14 cellular contexts compared by ENCODE assay signal in genomic region chr11:133506023-133506422, GRCh38. TPM values are rescaled to one million over a fixed set of nuclear protein-coding genes. Genes with fewer than 3 reads are reported as not detected.
DNase-seq lines count a peak whose midpoint lies in the region; ATAC-seq and TF ChIP-seq lines count a peak whose summit lies in the region.
"Had no signal": no experiment of that assay in that cellular context is flagged by ENCODE, and none has a peak within 500 bp of the region (broad histone marks: within the 10 kb centered on the region; RNA-seq: fewer than 3 reads in every experiment).

No MANE protein-coding gene starts in this region.

- no peaks in the 10 kb centered on the region for H4K20me1 ChIP-seq in OCI-LY7 (ENCODE audit: insufficient read depth, low read length)

- no peak overlapping the region for H2AFZ ChIP-seq in OCI-LY7 (ENCODE audit: low read length)

- H3K4me1 Mint-ChIP-seq in activated CD8-positive, alpha-beta memory T cell treated with anti-CD3 and anti-CD28 coated beads, Interleukin-2, amount 10 ng/mL, durations not matched to agents 7 days and 5 days: no peaks in the 10 kb centered on the region
- H3K4me1 Mint-ChIP-seq in stimulated activated naive CD8-positive, alpha-beta T cell treated with anti-CD3 and anti-CD28 coated beads, Interleukin-15, amount 100 ng/mL, for 72 hours: no peaks in the 10 kb centered on the region

- no peak overlapping the region for H3K4me3 ChIP-seq in OCI-LY7 (ENCODE audit: low read depth, low read length, poor library complexity, severe bottlenecking)
- H3K4me3 ChIP-seq: suprapubic skin had no signal

- H3K4me1 ChIP-seq in OCI-LY7 (ENCODE audit: insufficient read depth, low read length, poor library complexity, severe bottlenecking): peaks cover 16% of the 10 kb centered on the region

- CTCF ChIA-PET in OCI-LY7 (lab: Charles Lee; ENCODE audit: unreplicated experiment): no interaction called here
- CTCF ChIA-PET in activated CD8-positive, alpha-beta memory T cell treated with anti-CD3 and anti-CD28 coated beads, Interleukin-2, amount 10 ng/mL, durations not matched to agents 7 days and 5 days (lab: Charles Lee): no interaction called here

- H3K9me3 ChIP-seq in OCI-LY7 (ENCODE audit: low read length): no peaks in the 10 kb centered on the region
- H3K9me3 ChIP-seq: suprapubic skin had no signal

- intact Hi-C loops in OCI-LY7 (cut with micrococcal nuclease; ENCODE audit: unreplicated experiment): no loop called here

- TF ChIP-seq CTCF in OCI-LY7 (conservative IDR thresholded peaks at IDR 0.05; ENCODE audit: low read length) (no peak), omental fat pad (IDR thresholded peaks at IDR 0.05) (no peak)

- peak overlapping the region; percentile 50 for H3K4me2 ChIP-seq in OCI-LY7 (ENCODE audit: low read length)

- no peaks in the 10 kb centered on the region for H3K9me3 Mint-ChIP-seq in activated CD8-positive, alpha-beta memory T cell treated with anti-CD3 and anti-CD28 coated beads, Interleukin-2, amount 10 ng/mL, durations not matched to agents 7 days and 5 days (ENCODE audit: low read depth)
- peaks cover 0 to 3% of the 10 kb centered on the region in 2 donors for H3K9me3 Mint-ChIP-seq in stimulated activated naive CD8-positive, alpha-beta T cell treated with anti-CD3 and anti-CD28 coated beads, Interleukin-15, amount 100 ng/mL, for 72 hours
- H3K9me3 Mint-ChIP-seq: activated T-helper 2 cell treated with anti-CD3 and anti-CD28 coated beads, Interferon-gamma antibody, Interleukin-2, Interleukin-4, amounts not matched to agents 10 μg/mL and 5 μg/mL and 100 μg/mL, durations not matched to agents 14 hours and 24 hours and 36 hours had no signal

- H3K36me3 ChIP-seq in OCI-LY7 (ENCODE audit: insufficient read depth, low read length): no peaks in the 10 kb centered on the region
- H3K36me3 ChIP-seq: suprapubic skin had no signal

- H3K27me3 Mint-ChIP-seq in activated CD8-positive, alpha-beta memory T cell treated with anti-CD3 and anti-CD28 coated beads, Interleukin-2, amount 10 ng/mL, durations not matched to agents 7 days and 5 days: no peaks in the 10 kb centered on the region
- H3K27me3 Mint-ChIP-seq in stimulated activated naive CD8-positive, alpha-beta T cell treated with anti-CD3 and anti-CD28 coated beads, Interleukin-15, amount 100 ng/mL, for 72 hours: no peaks in the 10 kb centered on the region

- no peak overlapping the region for H3K27ac Mint-ChIP-seq in activated CD8-positive, alpha-beta memory T cell treated with anti-CD3 and anti-CD28 coated beads, Interleukin-2, amount 10 ng/mL, durations not matched to agents 7 days and 5 days
- H3K27ac Mint-ChIP-seq in stimulated activated naive CD8-positive, alpha-beta T cell treated with anti-CD3 and anti-CD28 coated beads, Interleukin-15, amount 100 ng/mL, for 72 hours: no peak overlapping the region
- H3K27ac Mint-ChIP-seq: activated T-helper 2 cell treated with anti-CD3 and anti-CD28 coated beads, Interferon-gamma antibody, Interleukin-2, Interleukin-4, amounts not matched to agents 10 μg/mL and 5 μg/mL and 100 μg/mL, durations not matched to agents 14 hours and 24 hours and 36 hours had no signal

- no peak overlapping the region for H3K4me3 Mint-ChIP-seq in activated CD8-positive, alpha-beta memory T cell treated with anti-CD3 and anti-CD28 coated beads, Interleukin-2, amount 10 ng/mL, durations not matched to agents 7 days and 5 days
- no peak overlapping the region for H3K4me3 Mint-ChIP-seq in stimulated activated naive CD8-positive, alpha-beta T cell treated with anti-CD3 and anti-CD28 coated beads, Interleukin-15, amount 100 ng/mL, for 72 hours

- peak; percentile 23 for DNase-seq in OCI-LY7 (ENCODE audit: low spot score)
- no peak for DNase-seq in middle frontal gyrus (ENCODE audit: extremely low spot score, low spot score)
- DNase-seq in activated CD8-positive, alpha-beta memory T cell treated with anti-CD3 and anti-CD28 coated beads, Interleukin-2, amount 10 ng/mL, durations not matched to agents 7 days and 5 days: no peak
- no peak for DNase-seq in omental fat pad (ENCODE audit: low spot score)
- DNase-seq in stimulated activated naive CD8-positive, alpha-beta T cell treated with anti-CD3 and anti-CD28 coated beads, Interleukin-15, amount 100 ng/mL, for 72 hours: no peak
- DNase-seq: effector CD4-positive, alpha-beta T cell; NCI-H2171 treated with DMSO at 0.1 percent for 48 hours; T-helper 1 cell had no signal

- no peak overlapping the region for H3K27ac ChIP-seq in OCI-LY7 (ENCODE audit: low read depth, low read length, poor library complexity, severe bottlenecking)
- H3K27ac ChIP-seq: suprapubic skin had no signal

- POLR2A ChIA-PET in OCI-LY7 (lab: Charles Lee): no interaction called here

- no peaks in the 10 kb centered on the region for H3K9me2 ChIP-seq in OCI-LY7 (ENCODE audit: insufficient read depth, low read length)

- BruUV-seq in OCI-LY7 (replicated peaks; lab: Mats Ljungman, UMichigan): no TSS peak

- H3K36me3 Mint-ChIP-seq in activated CD8-positive, alpha-beta memory T cell treated with anti-CD3 and anti-CD28 coated beads, Interleukin-2, amount 10 ng/mL, durations not matched to agents 7 days and 5 days: no peaks in the 10 kb centered on the region

- H3K79me2 ChIP-seq in OCI-LY7 (ENCODE audit: insufficient read depth, low read depth, low read length): no peaks in the 10 kb centered on the region

- ATAC-seq in GM18861 (IDR thresholded peaks at IDR 0.05; ENCODE audit: unreplicated experiment) (peak; percentile 92), GM21529 (IDR thresholded peaks at IDR 0.05; ENCODE audit: unreplicated experiment) (peak; percentile 90), HG03066 (IDR thresholded peaks at IDR 0.05; ENCODE audit: low read depth, unreplicated experiment) (peak; percentile 74), omental fat pad (ENCODE audit: low FRiP score) (no peak)
- ATAC-seq in activated CD8-positive, alpha-beta memory T cell treated with anti-CD3 and anti-CD28 coated beads, Interleukin-2, amount 10 ng/mL, durations not matched to agents 7 days and 5 days: no peak
- ATAC-seq in stimulated activated naive CD8-positive, alpha-beta T cell treated with anti-CD3 and anti-CD28 coated beads, Interleukin-15, amount 100 ng/mL, for 72 hours: no peak
- ATAC-seq: sciatic nerve had no signal

RNA-seq across cellular contexts. Expression of gene OPCML, which starts 26.3 kb away (rescaled TPM):
- total RNA-seq in OCI-LY7 (2014; rRNA removed; shearing (Covaris generic)): not detected in 2 replicates
- total RNA-seq in OCI-LY7 (2022): not detected in 2 replicates
- total RNA-seq in activated CD8-positive, alpha-beta memory T cell treated with anti-CD3 and anti-CD28 coated beads, Interleukin-2, amount 10 ng/mL, durations not matched to agents 7 days and 5 days: not detected
- under 1 TPM in 1 of 4 donors, not detected in 3; 0.32 TPM for total RNA-seq in omental fat pad
- total RNA-seq: activated T-helper 2 cell treated with anti-CD3 and anti-CD28 coated beads, Interferon-gamma antibody, Interleukin-2, Interleukin-4, amounts not matched to agents 10 μg/mL and 5 μg/mL and 100 μg/mL, durations not matched to agents 14 hours and 24 hours and 36 hours had no signal

Comparison
In these comparisons a context has a peak if more than half of its experiments do, and no peak if none do; other contexts are left out.
1. ATAC-seq: peak in GM18861 (single experiment), GM21529 (single experiment) and HG03066 (single experiment); none in activated CD8-positive, alpha-beta memory T cell treated with anti-CD3 and anti-CD28 coated beads, Interleukin-2, amount 10 ng/mL, durations not matched to agents 7 days and 5 days (single experiment), omental fat pad (single experiment) and stimulated activated naive CD8-positive, alpha-beta T cell treated with anti-CD3 and anti-CD28 coated beads, Interleukin-15, amount 100 ng/mL, for 72 hours (single experiment).